9 cellular contexts compared by ENCODE assay signal in the genomic region with DNA sequence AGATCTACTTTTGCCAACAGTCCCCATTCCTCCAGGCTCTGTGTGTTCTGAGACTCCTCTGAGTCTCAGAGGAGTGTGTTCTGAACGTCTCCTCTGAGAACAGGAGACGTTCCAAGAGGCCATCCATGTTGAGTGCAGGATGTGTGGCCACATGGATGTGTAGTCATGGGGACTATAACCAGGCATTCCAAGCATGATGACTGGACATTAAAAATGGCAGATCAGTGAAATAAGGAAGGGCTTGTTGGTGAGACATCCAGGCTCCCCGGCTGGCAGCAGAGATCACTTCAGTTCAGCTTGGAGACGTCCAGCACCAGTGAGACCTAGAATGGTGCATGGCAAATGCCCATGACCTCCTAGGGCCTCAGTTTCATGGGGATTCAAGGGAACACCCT. TPM values are rescaled to one million over a fixed set of nuclear protein-coding genes. Genes with fewer than 3 reads are reported as not detected.
DNase-seq lines count a peak whose midpoint lies in the region; ATAC-seq and TF ChIP-seq lines count a peak whose summit lies in the region.
"Had no signal": no experiment of that assay in that cellular context is flagged by ENCODE, and none has a peak within 500 bp of the region (broad histone marks: within the 10 kb centered on the region; RNA-seq: fewer than 3 reads in every experiment).

No MANE protein-coding gene starts in this region.

- TF ChIP-seq EP300 in transverse colon (IDR thresholded peaks at IDR 0.05; ENCODE audit: low read depth) = no peak

- peak overlapping the region; percentile 70 for H3K4me2 ChIP-seq in hepatocyte

- peaks cover 6% of the 10 kb centered on the region for H3K9me3 Mint-ChIP-seq in activated naive CD4-positive, alpha-beta T cell treated with anti-CD3 and anti-CD28 coated beads for 36 hours

- in situ Hi-C loops in transverse colon (cut with MboI; ENCODE audit: low pct_ligation_motif_present in 1 of 4, low pct_unique_long_range_greater_than_20kb in 1 of 4, low sequenced_read_pairs in 3 of 4) = no loop called here

- intact Hi-C loops in activated naive CD4-positive, alpha-beta T cell treated with anti-CD3 and anti-CD28 coated beads for 36 hours (cut with micrococcal nuclease) = loop anchor here (5.0 kb wide), 3 partner anchors 258 to 487 kb away; partner anchors contain the start of genes LST1 and MDC1
- intact Hi-C loops in transverse colon (cut with DNase I; ENCODE audit: low total_unique reads) = no loop called here

- peak overlapping the region; percentile 84 for H3K4me3 Mint-ChIP-seq in activated naive CD4-positive, alpha-beta T cell treated with anti-CD3 and anti-CD28 coated beads for 36 hours

- H3K36me3 ChIP-seq in SJSA1 (peaks cover 18% of the 10 kb centered on the region), hepatocyte (replicated peaks; ENCODE audit: insufficient read depth, low read depth) (no peaks in the 10 kb centered on the region), transverse colon (no peaks in the 10 kb centered on the region)

- peaks cover 19% of the 10 kb centered on the region for H3K4me1 ChIP-seq in SJSA1 (replicated peaks)
- peaks cover 24% of the 10 kb centered on the region for H3K4me1 ChIP-seq in hepatocyte (ENCODE audit: insufficient read depth)
- H3K4me1 ChIP-seq in transverse colon = peaks cover 20 to 47% (median 30%) of the 10 kb centered on the region in 4 donors

- H3K9me2 ChIP-seq in hepatocyte (replicated peaks; ENCODE audit: insufficient read depth) = no peaks in the 10 kb centered on the region

- H3K27ac ChIP-seq in SJSA1 = peak overlapping the region; percentile 86
- H3K27ac ChIP-seq in hepatocyte = peak overlapping the region; percentile 93
- H3K27ac ChIP-seq in transverse colon = peak overlapping the region; percentile 85 to 94 (median 92)

- CTCF ChIA-PET in activated naive CD4-positive, alpha-beta T cell treated with anti-CD3 and anti-CD28 coated beads for 36 hours (lab: Charles Lee) = no interaction called here

- no peaks in the 10 kb centered on the region for H3K79me2 ChIP-seq in hepatocyte

- TF ChIP-seq CTCF in hepatocyte (IDR thresholded peaks at IDR 0.05; ENCODE audit: poor library complexity) = no peak
- no peak for TF ChIP-seq CTCF in transverse colon (IDR thresholded peaks at IDR 0.05)

- ATAC-seq in HG02884 (IDR thresholded peaks at IDR 0.05; ENCODE audit: unreplicated experiment) (no peak), GM18505 (IDR thresholded peaks at IDR 0.05; ENCODE audit: unreplicated experiment) (no peak)

- 90% methylated on average over 4 of the region's 4 CpGs for WGBS in hepatocyte (ENCODE audit: low lambda C conversion rate, missing lambda C conversion rate)
- WGBS in transverse colon (ENCODE audit: low coverage in 1 of 2), 2 donors = 60 to 92% methylated on average over 1 to 4 of the region's 4 CpGs

- H3K4me1 Mint-ChIP-seq in activated naive CD4-positive, alpha-beta T cell treated with anti-CD3 and anti-CD28 coated beads for 36 hours (ENCODE audit: low read depth) = peaks cover 50% of the 10 kb centered on the region

- H3K4me3 ChIP-seq in SJSA1 (no peak overlapping the region), hepatocyte (no peak overlapping the region), transverse colon (peak overlapping the region in 1 of 4 donors; percentile 61)

- H3K9me3 ChIP-seq in SJSA1 (replicated peaks) = no peaks in the 10 kb centered on the region
- H3K9me3 ChIP-seq in hepatocyte (ENCODE audit: low read depth) = no peaks in the 10 kb centered on the region
- H3K9me3 ChIP-seq in transverse colon = no peaks in the 10 kb centered on the region

- H3K27me3 ChIP-seq in SJSA1 (replicated peaks) (no peaks in the 10 kb centered on the region), hepatocyte (no peaks in the 10 kb centered on the region), transverse colon (no peaks in the 10 kb centered on the region)

- H3K36me3 Mint-ChIP-seq in activated naive CD4-positive, alpha-beta T cell treated with anti-CD3 and anti-CD28 coated beads for 36 hours (ENCODE audit: low read depth) = peaks cover 18% of the 10 kb centered on the region

- H3K27ac Mint-ChIP-seq in activated naive CD4-positive, alpha-beta T cell treated with anti-CD3 and anti-CD28 coated beads for 36 hours = peak overlapping the region; percentile 99

- no peak overlapping the region for H2AFZ ChIP-seq in hepatocyte

- TF ChIP-seq POLR2A in transverse colon (IDR thresholded peaks at IDR 0.05) (no peak), GM18505 (IDR thresholded peaks at IDR 0.05; ENCODE audit: borderline replicate concordance, extremely low read depth, insufficient read depth, insufficient read length) (no peak)

- no peaks in the 10 kb centered on the region for H3K27me3 Mint-ChIP-seq in activated naive CD4-positive, alpha-beta T cell treated with anti-CD3 and anti-CD28 coated beads for 36 hours (ENCODE audit: low read depth)

- DNase-seq in activated naive CD4-positive, alpha-beta T cell treated with anti-CD3 and anti-CD28 coated beads for 36 hours = no peak
- DNase-seq in activated naive CD4-positive, alpha-beta T cell (lab: John Stamatoyannopoulos, UW) = no peak
- DNase-seq in SJSA1 (ENCODE audit: low read depth in 1 of 2, low spot score in 2 of 2) (no peak), hepatocyte (ENCODE audit: low spot score) (no peak), transverse colon (no peak), NCI-H2227 treated with DMSO at 0.1 percent for 48 hours (lab: John Stamatoyannopoulos, UW) (no peak)

- H4K20me1 ChIP-seq in hepatocyte (ENCODE audit: insufficient read depth, poor library complexity, severe bottlenecking) = no peaks in the 10 kb centered on the region

RNA-seq across cellular contexts. Expression of gene POU5F1, which starts 34.3 kb away (rescaled TPM):
- under 1 TPM in 1 of 2 experiments, not detected in 1; 0.48 TPM for total RNA-seq in activated naive CD4-positive, alpha-beta T cell treated with anti-CD3 and anti-CD28 coated beads for 36 hours
- not detected in 2 replicates for total RNA-seq in SJSA1 (2014; rRNA removed; shearing (Covaris generic))
- 1.1 and 2.1 TPM in 2 replicates for total RNA-seq in hepatocyte
- polyA plus RNA-seq in hepatocyte = 0.94 and 1.8 TPM in 2 replicates
- total RNA-seq in transverse colon = 100 to 1,000 TPM in 1 of 4 donors, 10 to 100 TPM in 3; 11.5 to 434 (median 29.2) TPM
- total RNA-seq: NCI-H460 had no signal

RNA-seq across cellular contexts. Expression of gene TCF19, which starts 46.4 kb away (rescaled TPM):
- 10 to 100 TPM; 72.0 to 73.3 TPM for total RNA-seq in activated naive CD4-positive, alpha-beta T cell treated with anti-CD3 and anti-CD28 coated beads for 36 hours
- 61.4 and 68.1 TPM in 2 replicates for total RNA-seq in SJSA1 (2014; rRNA removed; shearing (Covaris generic))
- total RNA-seq in hepatocyte = 6.3 and 6.7 TPM in 2 replicates
- 5.0 and 7.4 TPM in 2 replicates for polyA plus RNA-seq in hepatocyte
- 1 to 10 TPM; 1.6 to 5.2 (median 3.1) TPM for total RNA-seq in transverse colon

RNA-seq across cellular contexts. Expression of gene CCHCR1, which starts 47.1 kb away (rescaled TPM):
- 10 to 100 TPM; 40.0 to 44.5 TPM for total RNA-seq in activated naive CD4-positive, alpha-beta T cell treated with anti-CD3 and anti-CD28 coated beads for 36 hours
- 35.1 and 39.2 TPM in 2 replicates for total RNA-seq in SJSA1 (2014; rRNA removed; shearing (Covaris generic))
- total RNA-seq in hepatocyte (7.9 and 8.9 TPM in 2 replicates), transverse colon (10 to 100 TPM; 15.0 to 44.1 (median 29.9) TPM)
- polyA plus RNA-seq in hepatocyte = 6.1 and 13.3 TPM in 2 replicates
